34 cellular contexts compared by ENCODE assay signal in genomic region chr18:50863840-50864239, GRCh38. TPM values are rescaled to one million over a fixed set of nuclear protein-coding genes. Genes with fewer than 3 reads are reported as not detected.
"Had no signal": no experiment of that assay in that cellular context is flagged by ENCODE, and none has a peak within 500 bp of the region (broad histone marks: within the 10 kb centered on the region; RNA-seq: fewer than 3 reads in every experiment).

No MANE protein-coding gene starts in this region.

- H3K36me3 ChIP-seq: ascending aorta, breast epithelium, cardiac muscle cell, colonic mucosa, esophagus squamous epithelium, gastroesophageal sphincter, heart right ventricle had no signal

- H3K27ac ChIP-seq: ascending aorta, breast epithelium, cardiac muscle cell, colonic mucosa, epithelial cell of prostate, esophagus squamous epithelium had no signal

- FAIRE-seq: endometrium, endothelial cell of umbilical vein had no signal

- H3K4me1 ChIP-seq: ascending aorta, breast epithelium, colonic mucosa had no signal

- DNase-seq: activated CD4-positive, alpha-beta memory T cell treated with anti-CD3 and anti-CD28 coated beads for 36 hours; activated CD4-positive, alpha-beta T cell treated with anti-CD3 and anti-CD28 coated beads for 36 hours; activated CD4-positive, alpha-beta T cell treated with anti-CD3 and anti-CD28 coated beads, Interleukin-2, amount 10 ng/mL, durations not matched to agents 24 days and 14 days; activated CD4-positive, CD25-positive, alpha-beta regulatory T cell; activated CD4-positive, CD25-positive, alpha-beta regulatory T cell treated with anti-CD3 and anti-CD28 coated beads, Interleukin-2, amount 50 U/mL, for 72 hours; activated CD8-positive, alpha-beta memory T cell treated with anti-CD3 and anti-CD28 coated beads, Interleukin-2, amount 10 ng/mL, durations not matched to agents 7 days and 5 days; activated CD8-positive, alpha-beta memory T cell treated with anti-CD3 and anti-CD28 coated beads, Interleukin-2, amount 50 U/mL, for 4 hours; activated CD8-positive, alpha-beta T cell treated with anti-CD3 and anti-CD28 coated beads, Interleukin-2, amount 10 ng/mL, durations not matched to agents 7 days and 5 days; activated effector memory CD4-positive, alpha-beta T cell treated with anti-CD3 and anti-CD28 coated beads, Interleukin-2, amount 50 U/mL, for 16 hours; activated naive CD4-positive, alpha-beta T cell treated with anti-CD3 and anti-CD28 coated beads for 36 hours; activated naive CD8-positive, alpha-beta T cell treated with anti-CD3 and anti-CD28 coated beads, Interleukin-2, amount 10 ng/mL, durations not matched to agents 7 days and 5 days; activated T-cell treated with anti-CD3 and anti-CD28 coated beads, Interleukin-2, amount 50 U/mL, for 1 hour; activated T-cell treated with anti-CD3 and anti-CD28 coated beads, Interleukin-2, amount 50 U/mL, for 48 hours; central memory CD4-positive, alpha-beta T cell; cerebellar nuclear complex; effector CD8-positive, alpha-beta T cell; esophagus squamous epithelium; foreskin melanocyte; heart right ventricle; T-helper 17 cell; T1000 had no signal

- H3K27me3 ChIP-seq: ascending aorta, breast epithelium, cardiac muscle cell, colonic mucosa, gastroesophageal sphincter, heart right ventricle had no signal

- ATAC-seq: activated CD4-positive, alpha-beta T cell treated with anti-CD3 and anti-CD28 coated beads for 36 hours; activated CD8-positive, alpha-beta memory T cell treated with anti-CD3 and anti-CD28 coated beads, Interleukin-2, amount 10 ng/mL, durations not matched to agents 7 days and 5 days; activated CD8-positive, alpha-beta T cell treated with anti-CD3 and anti-CD28 coated beads, Interleukin-2, amount 10 ng/mL, durations not matched to agents 7 days and 5 days; gastroesophageal sphincter; heart right ventricle; T-helper 17 cell had no signal

- H3K4me3 ChIP-seq: ascending aorta, breast epithelium, cardiac muscle cell, colonic mucosa, esophagus squamous epithelium, gastroesophageal sphincter, heart right ventricle had no signal

- H3K9me3 ChIP-seq: ascending aorta, breast epithelium, colonic mucosa, esophagus squamous epithelium, gastroesophageal sphincter, heart right ventricle had no signal

RNA-seq across cellular contexts. Expression of gene MRO, which starts 44.0 kb away (rescaled TPM):
- total RNA-seq: activated CD4-positive, alpha-beta memory T cell treated with anti-CD3 and anti-CD28 coated beads for 36 hours; activated CD4-positive, alpha-beta T cell treated with anti-CD3 and anti-CD28 coated beads for 36 hours; activated CD4-positive, alpha-beta T cell treated with anti-CD3 and anti-CD28 coated beads, Interleukin-2, amount 10 ng/mL, durations not matched to agents 24 days and 14 days; activated CD8-positive, alpha-beta memory T cell treated with anti-CD3 and anti-CD28 coated beads for 36 hours; activated CD8-positive, alpha-beta memory T cell treated with anti-CD3 and anti-CD28 coated beads, Interleukin-2, amount 10 ng/mL, durations not matched to agents 7 days and 5 days; activated CD8-positive, alpha-beta T cell treated with anti-CD3 and anti-CD28 coated beads, Interleukin-2, amount 10 ng/mL, durations not matched to agents 7 days and 5 days; activated naive CD4-positive, alpha-beta T cell treated with anti-CD3 and anti-CD28 coated beads for 36 hours; activated naive CD8-positive, alpha-beta T cell treated with anti-CD3 and anti-CD28 coated beads, Interleukin-2, amount 10 ng/mL, durations not matched to agents 7 days and 5 days; activated T-helper 1 cell treated with anti-CD3 and anti-CD28 coated beads, Interleukin-12 subunit alpha, Interleukin-12 subunit beta, Interleukin-2, Interleukin-4 antibody, amounts not matched to agents 30 ng/mL and 10 ng/mL and 1 ng/mL, durations not matched to agents 14 hours and 24 hours and 36 hours; activated T-helper 2 cell treated with anti-CD3 and anti-CD28 coated beads, Interferon-gamma antibody, Interleukin-2, Interleukin-4, amounts not matched to agents 10 μg/mL and 5 μg/mL and 100 μg/mL, durations not matched to agents 14 hours and 24 hours and 36 hours; cardiac muscle cell; dermis microvascular lymphatic vessel endothelial cell; endothelial cell of umbilical vein; glomerular endothelial cell; T-helper 17 cell had no signal
- polyA plus RNA-seq: cardiac muscle cell, endothelial cell of umbilical vein had no signal
